In the genomic region with DNA sequence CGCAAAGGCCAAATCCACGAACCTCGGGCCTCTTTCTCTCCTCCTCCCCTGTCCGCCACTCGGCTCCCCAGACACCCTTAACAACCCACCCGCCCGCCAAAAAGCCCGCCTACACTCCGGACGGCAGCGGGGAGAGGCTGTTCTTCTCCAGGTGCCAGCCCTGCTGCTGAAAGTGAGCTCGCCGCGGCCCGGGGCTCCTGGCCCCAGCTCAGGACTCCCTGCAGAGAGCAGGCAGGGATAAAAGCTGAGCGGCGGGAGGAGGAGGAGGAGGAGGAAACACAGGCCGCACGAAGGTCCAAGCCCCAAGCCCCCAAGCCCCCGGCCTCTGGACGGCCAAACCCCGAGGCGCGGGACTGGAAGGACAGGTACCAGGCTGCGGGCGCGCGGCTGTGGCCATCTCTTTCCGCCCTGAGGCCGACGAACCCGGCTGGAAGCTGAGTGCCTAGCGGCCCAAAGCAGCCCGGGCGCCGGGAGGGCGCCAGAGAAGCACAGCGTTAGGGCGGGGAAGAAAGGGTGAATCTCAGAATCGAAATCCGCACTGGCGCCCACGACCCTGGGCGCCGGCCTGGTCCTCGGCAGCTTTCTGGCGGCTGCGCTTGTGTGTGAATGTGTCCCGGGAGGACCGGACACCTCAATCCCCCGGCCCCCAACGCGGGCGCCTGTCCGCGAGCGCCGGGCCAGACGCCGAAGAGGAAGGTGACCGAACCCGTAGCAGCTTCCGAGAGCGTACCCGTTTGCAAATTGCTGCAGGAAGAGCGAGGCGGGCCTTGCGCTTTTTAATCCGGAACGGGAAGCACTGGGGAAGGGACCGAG, we compare ENCODE assay signal across 8 cellular contexts. TPM values are rescaled to one million over a fixed set of nuclear protein-coding genes. Genes with fewer than 3 reads are reported as not detected.
A peak's percentile ranks its signal among the peaks of the same experiment; 100 is the strongest.
DNase-seq lines count a peak whose midpoint lies in the region; ATAC-seq and TF ChIP-seq lines count a peak whose summit lies in the region.

No MANE protein-coding gene starts in this region.

- TF ChIP-seq CTCF in AG09309 (IDR thresholded peaks at IDR 0.05; ENCODE audit: control insufficient read depth, insufficient read depth, low read depth, low read length, missing control alignments) (no peak), HEK293 (tag by site-specific recombination; IDR thresholded peaks at IDR 0.05) (peak; percentile 73; the same call in 1 of the 2 replicates)

- H3K4me1 ChIP-seq in HEK293 (ENCODE audit: control insufficient read depth, insufficient read depth, low read length) = peaks cover 6% of the 10 kb centered on the region
- peaks cover 34% of the 10 kb centered on the region for H3K4me1 ChIP-seq in iPS-18a (ENCODE audit: control insufficient read depth, low read depth, low read length)

- H3K27me3 ChIP-seq in iPS-18a (ENCODE audit: control insufficient read depth, insufficient read depth, low read length) = peaks cover 99% of the 10 kb centered on the region

- peak; percentile 2 for ATAC-seq in stimulated activated effector memory CD8-positive, alpha-beta T cell treated with anti-CD3 and anti-CD28 coated beads, Interleukin-12 subunit alpha, Interleukin-12 subunit beta, amount 100 ng/mL, for 72 hours

- CTCF ChIA-PET in HEK293 (lab: Yijun Ruan, JAX) = interaction anchor here (0.7 to 1.2 kb wide), 2 partner anchors 9 to 35 kb away, joined by 3 read pairs; no protein-coding TSS in a partner anchor

- H3K27ac ChIP-seq in HEK293 (ENCODE audit: extremely low read depth, low read depth, low read length) (peak overlapping the region; percentile 90), iPS-18a (ENCODE audit: low read length) (no peak overlapping the region)

- no peaks in the 10 kb centered on the region for H3K9me3 ChIP-seq in HEK293 (ENCODE audit: control insufficient read depth, insufficient read depth, low read depth, low read length)
- no peaks in the 10 kb centered on the region for H3K9me3 ChIP-seq in iPS-18a (ENCODE audit: control insufficient read depth, low read depth, low read length)

- H3K4me3 ChIP-seq in AG09309 (ENCODE audit: control insufficient read depth, low read depth, low read length) = peak overlapping the region; percentile 41
- peak overlapping the region; percentile 68 for H3K4me3 ChIP-seq in HEK293 (ENCODE audit: low read depth, low read length)
- H3K4me3 ChIP-seq in iPS-18a (ENCODE audit: low read length) = peak overlapping the region; percentile 65

- POLR2A ChIA-PET in HEK293 (lab: Yijun Ruan, JAX) = interaction anchor here (0.6 to 1.2 kb wide), 2 partner anchors 9 to 30 kb away, joined by 3 read pairs; no protein-coding TSS in a partner anchor

- peak overlapping the region; percentile 79 for H3K4me3 Mint-ChIP-seq in activated T-helper 2 cell treated with anti-CD3 and anti-CD28 coated beads, Interferon-gamma antibody, Interleukin-2, Interleukin-4, amounts not matched to agents 10 μg/mL and 5 μg/mL and 100 μg/mL, durations not matched to agents 14 hours and 24 hours and 36 hours (ENCODE audit: low read depth)
- peak overlapping the region; percentile 76 for H3K4me3 Mint-ChIP-seq in stimulated activated effector memory CD8-positive, alpha-beta T cell treated with anti-CD3 and anti-CD28 coated beads, Interleukin-12 subunit alpha, Interleukin-12 subunit beta, amount 100 ng/mL, for 72 hours

- peaks cover 32% of the 10 kb centered on the region for H3K9me3 Mint-ChIP-seq in activated T-helper 2 cell treated with anti-CD3 and anti-CD28 coated beads, Interferon-gamma antibody, Interleukin-2, Interleukin-4, amounts not matched to agents 10 μg/mL and 5 μg/mL and 100 μg/mL, durations not matched to agents 14 hours and 24 hours and 36 hours
- H3K9me3 Mint-ChIP-seq in stimulated activated effector memory CD8-positive, alpha-beta T cell treated with anti-CD3 and anti-CD28 coated beads, Interleukin-12 subunit alpha, Interleukin-12 subunit beta, amount 100 ng/mL, for 72 hours = peaks cover 7% of the 10 kb centered on the region

- peak overlapping the region; percentile 57 for H3K27ac Mint-ChIP-seq in activated T-helper 2 cell treated with anti-CD3 and anti-CD28 coated beads, Interferon-gamma antibody, Interleukin-2, Interleukin-4, amounts not matched to agents 10 μg/mL and 5 μg/mL and 100 μg/mL, durations not matched to agents 14 hours and 24 hours and 36 hours
- peak overlapping the region; percentile 56 for H3K27ac Mint-ChIP-seq in stimulated activated effector memory CD8-positive, alpha-beta T cell treated with anti-CD3 and anti-CD28 coated beads, Interleukin-12 subunit alpha, Interleukin-12 subunit beta, amount 100 ng/mL, for 72 hours

- H3K36me3 ChIP-seq in HEK293 (ENCODE audit: control insufficient read depth in 2 of 2, insufficient read depth in 1 of 2, low read length in 2 of 2) = peaks cover 7 to 20% of the 10 kb centered on the region in 2 experiments
- no peaks in the 10 kb centered on the region for H3K36me3 ChIP-seq in iPS-18a (ENCODE audit: control insufficient read depth, low read depth, low read length)

- peak overlapping the region; percentile 5 for H3K9ac ChIP-seq in iPS-18a (ENCODE audit: low read length)

- no peak for DNase-seq in AG09309 (ENCODE audit: low read depth)
- no peak for DNase-seq in activated T-helper 2 cell treated with anti-CD3 and anti-CD28 coated beads, Interferon-gamma antibody, Interleukin-2, Interleukin-4, amounts not matched to agents 10 μg/mL and 5 μg/mL and 100 μg/mL, durations not matched to agents 14 hours and 24 hours and 36 hours (ENCODE audit: low spot score)
- DNase-seq in stimulated activated effector memory CD8-positive, alpha-beta T cell treated with anti-CD3 and anti-CD28 coated beads, Interleukin-12 subunit alpha, Interleukin-12 subunit beta, amount 100 ng/mL, for 72 hours (ENCODE audit: low spot score in 2 of 2) = peak in 1 of 2 donors; percentile 53
- no peak for DNase-seq in NCI-H2196 (lab: John Stamatoyannopoulos, UW; ENCODE audit: unreplicated experiment)
- DNase-seq in HUDEP-2 (lab: John Stamatoyannopoulos, UW; ENCODE audit: unreplicated experiment in 76 of 76) = no peak
- DNase-seq in mesenteric fat pad (ENCODE audit: low spot score) = no peak

- intact Hi-C loops in activated T-helper 2 cell treated with anti-CD3 and anti-CD28 coated beads, Interferon-gamma antibody, Interleukin-2, Interleukin-4, amounts not matched to agents 10 μg/mL and 5 μg/mL and 100 μg/mL, durations not matched to agents 14 hours and 24 hours and 36 hours (cut with micrococcal nuclease) = loop anchor here (5.0 kb wide), 1 partner anchor 916 kb away; a partner anchor contains a TSS

- H3K4me1 Mint-ChIP-seq in activated T-helper 2 cell treated with anti-CD3 and anti-CD28 coated beads, Interferon-gamma antibody, Interleukin-2, Interleukin-4, amounts not matched to agents 10 μg/mL and 5 μg/mL and 100 μg/mL, durations not matched to agents 14 hours and 24 hours and 36 hours (ENCODE audit: low read depth) = peaks cover 39% of the 10 kb centered on the region
- peaks cover 74% of the 10 kb centered on the region for H3K4me1 Mint-ChIP-seq in stimulated activated effector memory CD8-positive, alpha-beta T cell treated with anti-CD3 and anti-CD28 coated beads, Interleukin-12 subunit alpha, Interleukin-12 subunit beta, amount 100 ng/mL, for 72 hours

- H3K27me3 Mint-ChIP-seq in activated T-helper 2 cell treated with anti-CD3 and anti-CD28 coated beads, Interferon-gamma antibody, Interleukin-2, Interleukin-4, amounts not matched to agents 10 μg/mL and 5 μg/mL and 100 μg/mL, durations not matched to agents 14 hours and 24 hours and 36 hours (ENCODE audit: low read depth) = peaks cover 85% of the 10 kb centered on the region

- peaks cover 29% of the 10 kb centered on the region for H3K36me3 Mint-ChIP-seq in activated T-helper 2 cell treated with anti-CD3 and anti-CD28 coated beads, Interferon-gamma antibody, Interleukin-2, Interleukin-4, amounts not matched to agents 10 μg/mL and 5 μg/mL and 100 μg/mL, durations not matched to agents 14 hours and 24 hours and 36 hours (ENCODE audit: low read depth)
- H3K36me3 Mint-ChIP-seq in stimulated activated effector memory CD8-positive, alpha-beta T cell treated with anti-CD3 and anti-CD28 coated beads, Interleukin-12 subunit alpha, Interleukin-12 subunit beta, amount 100 ng/mL, for 72 hours = peaks cover 61% of the 10 kb centered on the region

TF ChIP-seq in HEK293, 187 proteins besides CTCF, POLR2A, EP300 and RAD21 (continues in another document):
- TF ChIP-seq, protein P1, sequence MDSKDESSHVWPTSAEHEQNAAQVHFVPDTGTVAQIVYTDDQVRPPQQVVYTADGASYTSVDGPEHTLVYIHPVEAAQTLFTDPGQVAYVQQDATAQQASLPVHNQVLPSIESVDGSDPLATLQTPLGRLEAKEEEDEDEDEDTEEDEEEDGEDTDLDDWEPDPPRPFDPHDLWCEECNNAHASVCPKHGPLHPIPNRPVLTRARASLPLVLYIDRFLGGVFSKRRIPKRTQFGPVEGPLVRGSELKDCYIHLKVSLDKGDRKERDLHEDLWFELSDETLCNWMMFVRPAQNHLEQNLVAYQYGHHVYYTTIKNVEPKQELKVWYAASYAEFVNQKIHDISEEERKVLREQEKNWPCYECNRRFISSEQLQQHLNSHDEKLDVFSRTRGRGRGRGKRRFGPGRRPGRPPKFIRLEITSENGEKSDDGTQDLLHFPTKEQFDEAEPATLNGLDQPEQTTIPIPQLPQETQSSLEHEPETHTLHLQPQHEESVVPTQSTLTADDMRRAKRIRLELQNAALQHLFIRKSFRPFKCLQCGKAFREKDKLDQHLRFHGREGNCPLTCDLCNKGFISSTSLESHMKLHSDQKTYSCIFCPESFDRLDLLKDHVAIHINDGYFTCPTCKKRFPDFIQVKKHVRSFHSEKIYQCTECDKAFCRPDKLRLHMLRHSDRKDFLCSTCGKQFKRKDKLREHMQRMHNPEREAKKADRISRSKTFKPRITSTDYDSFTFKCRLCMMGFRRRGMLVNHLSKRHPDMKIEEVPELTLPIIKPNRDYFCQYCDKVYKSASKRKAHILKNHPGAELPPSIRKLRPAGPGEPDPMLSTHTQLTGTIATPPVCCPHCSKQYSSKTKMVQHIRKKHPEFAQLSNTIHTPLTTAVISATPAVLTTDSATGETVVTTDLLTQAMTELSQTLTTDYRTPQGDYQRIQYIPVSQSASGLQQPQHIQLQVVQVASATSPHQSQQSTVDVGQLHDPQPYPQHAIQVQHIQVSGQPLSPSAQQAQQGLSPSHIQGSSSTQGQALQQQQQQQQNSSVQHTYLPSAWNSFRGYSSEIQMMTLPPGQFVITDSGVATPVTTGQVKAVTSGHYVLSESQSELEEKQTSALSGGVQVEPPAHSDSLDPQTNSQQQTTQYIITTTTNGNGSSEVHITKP (tag by site-specific recombination; IDR thresholded peaks at IDR 0.05) = peak; percentile 47; the same call in 1 of the 2 replicates
- TF ChIP-seq GLI2 (tag by site-specific recombination; IDR thresholded peaks at IDR 0.05; ENCODE audit: borderline replicate concordance, low read depth) (no peak), ZNF341 (tag by site-specific recombination; IDR thresholded peaks at IDR 0.05; ENCODE audit: low read depth) (peak; percentile 93), ZBTB20 (tag by site-specific recombination; IDR thresholded peaks at IDR 0.05) (peak; percentile 83; the same call in 1 of the 2 replicates), ZNF292 (tag by site-specific recombination; IDR thresholded peaks at IDR 0.05; ENCODE audit: borderline replicate concordance, low read depth) (no peak)

RNA-seq across cellular contexts. Expression of a gene that starts 3.2 kb away (rescaled TPM):
- 0.71 and 0.75 TPM in 2 replicates for total RNA-seq in activated T-helper 2 cell treated with anti-CD3 and anti-CD28 coated beads, Interferon-gamma antibody, Interleukin-2, Interleukin-4, amounts not matched to agents 10 μg/mL and 5 μg/mL and 100 μg/mL, durations not matched to agents 14 hours and 24 hours and 36 hours
- total RNA-seq in mesenteric fat pad = 20.0 TPM

Comparison
In these comparisons a context has a peak if more than half of its experiments do, and no peak if none do; other contexts are left out.
1. RNA of a gene that starts 3.2 kb away (total RNA-seq): 20.0 TPM in mesenteric fat pad (single experiment); 0.71 to 0.75 TPM in activated T-helper 2 cell treated with anti-CD3 and anti-CD28 coated beads, Interferon-gamma antibody, Interleukin-2, Interleukin-4, amounts not matched to agents 10 μg/mL and 5 μg/mL and 100 μg/mL, durations not matched to agents 14 hours and 24 hours and 36 hours; every median in the first group is over 10 times any median in the second.
2. Peak in every context shown above with its lines, with median percentiles within 50 percentile points of each other: H3K4me3 ChIP-seq.